ENCODE assay signal across 1 cellular context in the genomic region with DNA sequence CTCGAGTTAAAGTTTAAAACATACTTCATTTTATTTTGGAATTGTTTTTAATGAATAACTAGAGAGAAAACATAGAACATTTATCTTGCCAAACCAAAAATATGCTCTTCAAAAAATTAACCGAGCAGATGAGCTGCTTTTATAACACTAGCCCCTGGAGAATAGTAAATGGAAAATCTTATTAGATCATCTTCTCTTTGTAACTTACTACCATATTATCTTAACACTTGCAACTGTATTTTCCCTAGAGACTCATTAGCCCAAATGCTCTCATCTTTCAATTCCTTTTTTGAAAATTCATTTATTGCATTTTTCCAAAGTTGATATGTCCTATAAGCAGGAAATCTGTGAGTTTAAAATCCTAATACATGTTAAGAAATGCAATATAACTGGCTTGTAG.
A peak's percentile ranks its signal among the peaks of the same experiment; 100 is the strongest.
TF ChIP-seq lines count a peak whose summit lies in the region.

No MANE protein-coding gene starts in this region.

TF ChIP-seq in GM12878, 131 proteins besides CTCF, POLR2A, EP300 and RAD21 (continued from another document):
- TF ChIP-seq KAT2A (conservative IDR thresholded peaks at IDR 0.05; ENCODE audit: control insufficient read depth, low read depth, low read length) (no peak), NBN (IDR thresholded peaks at IDR 0.05) (0 out of 2 replicates have a peak, but pooled peaks have one; percentile 20), CBX3 (IDR thresholded peaks at IDR 0.05; ENCODE audit: borderline replicate concordance, low read depth) (no peak), RELA (IDR thresholded peaks at IDR 0.05; ENCODE audit: borderline replicate concordance, partially characterized antibody) (no peak), BACH1 (IDR thresholded peaks at IDR 0.05; ENCODE audit: borderline replicate concordance) (peak; percentile 92; the same call in 1 of the 2 replicates), FOS (IDR thresholded peaks at IDR 0.05; ENCODE audit: borderline replicate concordance, extremely low read depth, insufficient read length) (no peak), SPI1 (IDR thresholded peaks at IDR 0.05; ENCODE audit: borderline replicate concordance, insufficient read depth, low read depth, low read length) (peak; percentile 56; the same call in 1 of the 2 replicates), IKZF2 (IDR thresholded peaks at IDR 0.05) (peak; percentile 82 to 88; a peak in 3 of 4 replicates), ATF7 (IDR thresholded peaks at IDR 0.05; ENCODE audit: low read depth) (peak; percentile 91), POLR2AphosphoS5 (IDR thresholded peaks at IDR 0.05; ENCODE audit: low read length) (no peak)
- TF ChIP-seq, protein P1, sequence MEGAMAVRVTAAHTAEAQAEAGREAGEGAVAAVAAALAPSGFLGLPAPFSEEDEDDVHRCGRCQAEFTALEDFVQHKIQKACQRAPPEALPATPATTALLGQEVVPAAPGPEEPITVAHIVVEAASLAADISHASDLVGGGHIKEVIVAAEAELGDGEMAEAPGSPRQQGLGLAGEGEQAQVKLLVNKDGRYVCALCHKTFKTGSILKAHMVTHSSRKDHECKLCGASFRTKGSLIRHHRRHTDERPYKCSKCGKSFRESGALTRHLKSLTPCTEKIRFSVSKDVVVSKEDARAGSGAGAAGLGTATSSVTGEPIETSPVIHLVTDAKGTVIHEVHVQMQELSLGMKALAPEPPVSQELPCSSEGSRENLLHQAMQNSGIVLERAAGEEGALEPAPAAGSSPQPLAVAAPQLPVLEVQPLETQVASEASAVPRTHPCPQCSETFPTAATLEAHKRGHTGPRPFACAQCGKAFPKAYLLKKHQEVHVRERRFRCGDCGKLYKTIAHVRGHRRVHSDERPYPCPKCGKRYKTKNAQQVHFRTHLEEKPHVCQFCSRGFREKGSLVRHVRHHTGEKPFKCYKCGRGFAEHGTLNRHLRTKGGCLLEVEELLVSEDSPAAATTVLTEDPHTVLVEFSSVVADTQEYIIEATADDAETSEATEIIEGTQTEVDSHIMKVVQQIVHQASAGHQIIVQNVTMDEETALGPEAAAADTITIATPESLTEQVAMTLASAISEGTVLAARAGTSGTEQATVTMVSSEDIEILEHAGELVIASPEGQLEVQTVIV (IDR thresholded peaks at IDR 0.05; ENCODE audit: borderline replicate concordance, partially characterized antibody): no peak
- TF ChIP-seq, protein P2, sequence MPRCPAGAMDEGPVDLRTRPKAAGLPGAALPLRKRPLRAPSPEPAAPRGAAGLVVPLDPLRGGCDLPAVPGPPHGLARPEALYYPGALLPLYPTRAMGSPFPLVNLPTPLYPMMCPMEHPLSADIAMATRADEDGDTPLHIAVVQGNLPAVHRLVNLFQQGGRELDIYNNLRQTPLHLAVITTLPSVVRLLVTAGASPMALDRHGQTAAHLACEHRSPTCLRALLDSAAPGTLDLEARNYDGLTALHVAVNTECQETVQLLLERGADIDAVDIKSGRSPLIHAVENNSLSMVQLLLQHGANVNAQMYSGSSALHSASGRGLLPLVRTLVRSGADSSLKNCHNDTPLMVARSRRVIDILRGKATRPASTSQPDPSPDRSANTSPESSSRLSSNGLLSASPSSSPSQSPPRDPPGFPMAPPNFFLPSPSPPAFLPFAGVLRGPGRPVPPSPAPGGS (IDR thresholded peaks at IDR 0.05; ENCODE audit: borderline replicate concordance, insufficient read depth, low read depth, low read length, poor library complexity, severe bottlenecking): no peak
- TF ChIP-seq, protein P3, sequence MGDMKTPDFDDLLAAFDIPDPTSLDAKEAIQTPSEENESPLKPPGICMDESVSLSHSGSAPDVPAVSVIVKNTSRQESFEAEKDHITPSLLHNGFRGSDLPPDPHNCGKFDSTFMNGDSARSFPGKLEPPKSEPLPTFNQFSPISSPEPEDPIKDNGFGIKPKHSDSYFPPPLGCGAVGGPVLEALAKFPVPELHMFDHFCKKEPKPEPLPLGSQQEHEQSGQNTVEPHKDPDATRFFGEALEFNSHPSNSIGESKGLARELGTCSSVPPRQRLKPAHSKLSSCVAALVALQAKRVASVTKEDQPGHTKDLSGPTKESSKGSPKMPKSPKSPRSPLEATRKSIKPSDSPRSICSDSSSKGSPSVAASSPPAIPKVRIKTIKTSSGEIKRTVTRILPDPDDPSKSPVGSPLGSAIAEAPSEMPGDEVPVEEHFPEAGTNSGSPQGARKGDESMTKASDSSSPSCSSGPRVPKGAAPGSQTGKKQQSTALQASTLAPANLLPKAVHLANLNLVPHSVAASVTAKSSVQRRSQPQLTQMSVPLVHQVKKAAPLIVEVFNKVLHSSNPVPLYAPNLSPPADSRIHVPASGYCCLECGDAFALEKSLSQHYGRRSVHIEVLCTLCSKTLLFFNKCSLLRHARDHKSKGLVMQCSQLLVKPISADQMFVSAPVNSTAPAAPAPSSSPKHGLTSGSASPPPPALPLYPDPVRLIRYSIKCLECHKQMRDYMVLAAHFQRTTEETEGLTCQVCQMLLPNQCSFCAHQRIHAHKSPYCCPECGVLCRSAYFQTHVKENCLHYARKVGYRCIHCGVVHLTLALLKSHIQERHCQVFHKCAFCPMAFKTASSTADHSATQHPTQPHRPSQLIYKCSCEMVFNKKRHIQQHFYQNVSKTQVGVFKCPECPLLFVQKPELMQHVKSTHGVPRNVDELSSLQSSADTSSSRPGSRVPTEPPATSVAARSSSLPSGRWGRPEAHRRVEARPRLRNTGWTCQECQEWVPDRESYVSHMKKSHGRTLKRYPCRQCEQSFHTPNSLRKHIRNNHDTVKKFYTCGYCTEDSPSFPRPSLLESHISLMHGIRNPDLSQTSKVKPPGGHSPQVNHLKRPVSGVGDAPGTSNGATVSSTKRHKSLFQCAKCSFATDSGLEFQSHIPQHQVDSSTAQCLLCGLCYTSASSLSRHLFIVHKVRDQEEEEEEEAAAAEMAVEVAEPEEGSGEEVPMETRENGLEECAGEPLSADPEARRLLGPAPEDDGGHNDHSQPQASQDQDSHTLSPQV (IDR thresholded peaks at IDR 0.05): no peak
